In genomic region chr10:15462253-15462885, GRCh38 we compare ENCODE assay signal across 1 cellular context.
TF ChIP-seq lines count a peak whose summit lies in the region.

No MANE protein-coding gene starts in this region.

TF ChIP-seq in SK-N-SH, 30 proteins besides CTCF, POLR2A, EP300 and RAD21:
- TF ChIP-seq IRF3 (IDR thresholded peaks at IDR 0.05; ENCODE audit: low read depth, low read length) (no peak), NFIC (IDR thresholded peaks at IDR 0.05; ENCODE audit: borderline replicate concordance) (no peak), FOXJ3 (CRISPR knock-in tag; IDR thresholded peaks at IDR 0.05) (no peak), MEF2A (IDR thresholded peaks at IDR 0.05; ENCODE audit: borderline replicate concordance, low read depth) (no peak), TEAD4 (IDR thresholded peaks at IDR 0.05; ENCODE audit: borderline replicate concordance, insufficient read depth) (no peak), TCF12 (IDR thresholded peaks at IDR 0.05) (0 out of 2 replicates have a peak, but pooled peaks have one; percentile 8)
